In genomic region chr5:164296603-164297080, GRCh38 we compare ENCODE assay signal across 14 cellular contexts.
DNase-seq lines count a peak whose midpoint lies in the region; ATAC-seq and TF ChIP-seq lines count a peak whose summit lies in the region.
"Had no signal": no experiment of that assay in that cellular context is flagged by ENCODE, and none has a peak within 500 bp of the region (broad histone marks: within the 10 kb centered on the region; RNA-seq: fewer than 3 reads in every experiment).

No MANE protein-coding gene starts in this region.

- H3K9ac ChIP-seq in adipocyte (ENCODE audit: low read length) = peak overlapping the region; percentile 71

- H3K27ac ChIP-seq in HEK293 (ENCODE audit: extremely low read depth, low read depth, low read length) = no peak overlapping the region; the same call in 1 of the 2 replicates
- no peak overlapping the region for H3K27ac ChIP-seq in adrenal gland
- H3K27ac ChIP-seq: left lung, RWPE1 had no signal

- POLR2A ChIA-PET in HEK293 (lab: Yijun Ruan, JAX) = interaction anchor here (0.5 kb wide), 1 partner anchor 836 kb away, joined by 3 read pairs; the partner anchor contains the start of genes HMMR and NUDCD2

- peak; percentile 57 for DNase-seq in adipocyte (ENCODE audit: low read depth)
- peak in 40 of 42 donors; percentile 8 to 73 (median 42) for DNase-seq in head of caudate nucleus
- no peak for DNase-seq in adrenal gland
- DNase-seq in activated effector memory CD4-positive, alpha-beta T cell treated with Interleukin-2 at 50 U/mL for 16 hours = no peak
- no peak for DNase-seq in NCI-H187 treated with DMSO at 0.1 percent for 48 hours (lab: John Stamatoyannopoulos, UW)
- DNase-seq: activated CD4-positive, CD25-positive, alpha-beta regulatory T cell treated with anti-CD3 and anti-CD28 coated beads, Interleukin-2, amount 50 U/mL, for 72 hours; activated gamma-delta T cell; CD4-positive, alpha-beta T cell; NCI-H187 had no signal

- TF ChIP-seq CTCF in HEK293 (tag by site-specific recombination; IDR thresholded peaks at IDR 0.05) (no peak), adrenal gland (IDR thresholded peaks at IDR 0.05) (no peak)

- peak overlapping the region; percentile 91 for H2AFZ ChIP-seq in neuron (ENCODE audit: low read depth, low read length)

- TF ChIP-seq POLR2A in adrenal gland (IDR thresholded peaks at IDR 0.05) = no peak

- 10 to 15% (median 12%) methylated on average over 12 to 14 of the region's 14 CpGs for WGBS in adrenal gland, 4 donors

- intact Hi-C loops in head of caudate nucleus (cut with DNase I) = no loop called here
- intact Hi-C loops in adrenal gland (cut with DNase I) = no loop called here

- H3K27me3 ChIP-seq in adipocyte (replicated peaks; ENCODE audit: control insufficient read depth, insufficient read depth, low read length) (no peaks in the 10 kb centered on the region), neuron (ENCODE audit: insufficient read depth, low read length) (no peaks in the 10 kb centered on the region), adrenal gland (no peaks in the 10 kb centered on the region)
- H3K27me3 ChIP-seq: left lung had no signal

- H3K36me3 ChIP-seq in HEK293 (ENCODE audit: control insufficient read depth in 2 of 2, insufficient read depth in 1 of 2, low read length in 2 of 2) = no peaks in the 10 kb centered on the region
- H3K36me3 ChIP-seq in adipocyte (ENCODE audit: control insufficient read depth, insufficient read depth, low read length, severe bottlenecking) = no peaks in the 10 kb centered on the region
- no peaks in the 10 kb centered on the region for H3K36me3 ChIP-seq in neuron (ENCODE audit: insufficient read depth, low read length)
- H3K36me3 ChIP-seq in adrenal gland (replicated peaks in 1 of 2) = no peaks in the 10 kb centered on the region
- H3K36me3 ChIP-seq: left lung had no signal

- H3K4me3 ChIP-seq in HEK293 (ENCODE audit: low read depth, low read length) (peak overlapping the region; percentile 6; the same call in 1 of the 2 replicates), adipocyte (ENCODE audit: low read length) (peak overlapping the region; percentile 77), neuron (ENCODE audit: low read length) (peak overlapping the region; percentile 74), adrenal gland (no peak overlapping the region)
- H3K4me3 ChIP-seq: left lung had no signal

- CTCF ChIA-PET in HEK293 (lab: Yijun Ruan, JAX) = no interaction called here

- H3K9me3 ChIP-seq in HEK293 (ENCODE audit: control insufficient read depth, insufficient read depth, low read depth, low read length) (no peaks in the 10 kb centered on the region), adipocyte (ENCODE audit: control insufficient read depth, low read length) (no peaks in the 10 kb centered on the region), neuron (ENCODE audit: low read length) (peaks cover 2% of the 10 kb centered on the region), adrenal gland (replicated peaks in 1 of 3) (no peaks in the 10 kb centered on the region)
- H3K9me3 ChIP-seq: left lung had no signal

- ATAC-seq in GM21381 (IDR thresholded peaks at IDR 0.05; ENCODE audit: unreplicated experiment) = no peak
- ATAC-seq: left lung had no signal

- H3K4me1 ChIP-seq in HEK293 (ENCODE audit: control insufficient read depth, insufficient read depth, low read length) (no peaks in the 10 kb centered on the region), adipocyte (ENCODE audit: control insufficient read depth, insufficient read depth, low read length) (peaks cover 5% of the 10 kb centered on the region), neuron (ENCODE audit: insufficient read depth, low read length) (peaks cover 32% of the 10 kb centered on the region), adrenal gland (replicated peaks in 1 of 2) (no peaks in the 10 kb centered on the region)
- H3K4me1 ChIP-seq: left lung had no signal

TF ChIP-seq in HEK293, 187 proteins besides CTCF, POLR2A, EP300 and RAD21:
- TF ChIP-seq ZFP41 (tag by site-specific recombination; IDR thresholded peaks at IDR 0.05; ENCODE audit: borderline replicate concordance) (no peak), TRIM28 (IDR thresholded peaks at IDR 0.05; ENCODE audit: borderline replicate concordance, low read length) (peak; percentile 93; the same call in 1 of the 2 replicates), ZNF792 (tag by site-specific recombination; IDR thresholded peaks at IDR 0.05) (no peak), ZNF501 (tag by site-specific recombination; IDR thresholded peaks at IDR 0.05) (no peak)

Comparison
In these comparisons a context has a peak if more than half of its experiments do, and no peak if none do; other contexts are left out.
1. H3K4me3 ChIP-seq: peak in HEK293 (single experiment), adipocyte (single experiment) and neuron (single experiment); none in adrenal gland (0 of 4).
2. DNase-seq: peak in adipocyte (single experiment) and head of caudate nucleus (40 of 42); none in adrenal gland (0 of 7), activated effector memory CD4-positive, alpha-beta T cell treated with Interleukin-2 at 50 U/mL for 16 hours (single experiment) and NCI-H187 treated with DMSO at 0.1 percent for 48 hours (single experiment).